1 cellular context compared by ENCODE assay signal in the genomic region with DNA sequence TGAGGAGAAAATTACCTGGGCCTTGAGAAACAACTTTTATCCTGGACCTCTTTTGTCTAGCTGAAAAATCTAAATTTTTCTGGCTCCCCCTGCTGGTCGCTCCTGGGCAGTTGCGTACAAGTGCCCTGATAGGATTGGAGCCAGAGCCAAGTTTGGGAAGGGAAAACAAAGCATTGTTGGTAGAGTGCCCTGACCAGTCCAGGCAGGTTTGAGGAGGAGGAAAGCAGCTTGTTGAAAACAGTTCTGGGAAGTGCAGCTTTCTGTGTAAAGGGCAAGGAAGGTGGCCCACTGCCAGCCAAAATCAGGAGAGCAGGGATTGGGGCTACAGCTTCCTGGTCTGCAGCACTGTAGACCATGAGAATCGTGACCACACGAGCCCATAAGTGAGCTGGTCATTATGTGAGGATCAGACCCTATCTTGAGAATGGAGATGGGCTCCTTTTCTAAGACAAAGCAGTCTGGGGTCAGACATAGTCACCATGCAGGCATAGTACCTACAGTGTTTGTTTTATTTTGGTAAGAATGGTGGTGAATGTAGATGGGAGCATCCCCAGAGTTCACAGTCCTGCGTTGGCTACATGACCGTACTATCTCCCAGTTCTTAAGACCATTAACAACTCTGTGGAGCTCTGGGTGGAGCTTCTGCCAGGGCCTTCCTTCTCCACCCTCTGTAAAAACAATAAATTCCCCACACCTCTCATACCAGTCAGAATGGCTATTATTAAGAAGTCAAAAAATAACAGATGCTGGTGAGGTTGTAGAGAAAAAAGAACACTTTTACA.
TF ChIP-seq lines count a peak whose summit lies in the region.

No MANE protein-coding gene starts in this region.

TF ChIP-seq in GM23338, 12 proteins besides CTCF, POLR2A, EP300 and RAD21 (continued from another document):
- no peak for TF ChIP-seq POLR2AphosphoS5 (IDR thresholded peaks at IDR 0.05; ENCODE audit: low read depth)
- TF ChIP-seq, protein P1, sequence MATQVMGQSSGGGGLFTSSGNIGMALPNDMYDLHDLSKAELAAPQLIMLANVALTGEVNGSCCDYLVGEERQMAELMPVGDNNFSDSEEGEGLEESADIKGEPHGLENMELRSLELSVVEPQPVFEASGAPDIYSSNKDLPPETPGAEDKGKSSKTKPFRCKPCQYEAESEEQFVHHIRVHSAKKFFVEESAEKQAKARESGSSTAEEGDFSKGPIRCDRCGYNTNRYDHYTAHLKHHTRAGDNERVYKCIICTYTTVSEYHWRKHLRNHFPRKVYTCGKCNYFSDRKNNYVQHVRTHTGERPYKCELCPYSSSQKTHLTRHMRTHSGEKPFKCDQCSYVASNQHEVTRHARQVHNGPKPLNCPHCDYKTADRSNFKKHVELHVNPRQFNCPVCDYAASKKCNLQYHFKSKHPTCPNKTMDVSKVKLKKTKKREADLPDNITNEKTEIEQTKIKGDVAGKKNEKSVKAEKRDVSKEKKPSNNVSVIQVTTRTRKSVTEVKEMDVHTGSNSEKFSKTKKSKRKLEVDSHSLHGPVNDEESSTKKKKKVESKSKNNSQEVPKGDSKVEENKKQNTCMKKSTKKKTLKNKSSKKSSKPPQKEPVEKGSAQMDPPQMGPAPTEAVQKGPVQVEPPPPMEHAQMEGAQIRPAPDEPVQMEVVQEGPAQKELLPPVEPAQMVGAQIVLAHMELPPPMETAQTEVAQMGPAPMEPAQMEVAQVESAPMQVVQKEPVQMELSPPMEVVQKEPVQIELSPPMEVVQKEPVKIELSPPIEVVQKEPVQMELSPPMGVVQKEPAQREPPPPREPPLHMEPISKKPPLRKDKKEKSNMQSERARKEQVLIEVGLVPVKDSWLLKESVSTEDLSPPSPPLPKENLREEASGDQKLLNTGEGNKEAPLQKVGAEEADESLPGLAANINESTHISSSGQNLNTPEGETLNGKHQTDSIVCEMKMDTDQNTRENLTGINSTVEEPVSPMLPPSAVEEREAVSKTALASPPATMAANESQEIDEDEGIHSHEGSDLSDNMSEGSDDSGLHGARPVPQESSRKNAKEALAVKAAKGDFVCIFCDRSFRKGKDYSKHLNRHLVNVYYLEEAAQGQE (IDR thresholded peaks at IDR 0.05; ENCODE audit: unreplicated experiment): no peak
- TF ChIP-seq CREB1 (CRISPR knock-in tag; IDR thresholded peaks at IDR 0.05; ENCODE audit: low read depth): no peak
- no peak for TF ChIP-seq ZNF331 (CRISPR knock-in tag; IDR thresholded peaks at IDR 0.05; ENCODE audit: low read depth)
